In the genomic region with DNA sequence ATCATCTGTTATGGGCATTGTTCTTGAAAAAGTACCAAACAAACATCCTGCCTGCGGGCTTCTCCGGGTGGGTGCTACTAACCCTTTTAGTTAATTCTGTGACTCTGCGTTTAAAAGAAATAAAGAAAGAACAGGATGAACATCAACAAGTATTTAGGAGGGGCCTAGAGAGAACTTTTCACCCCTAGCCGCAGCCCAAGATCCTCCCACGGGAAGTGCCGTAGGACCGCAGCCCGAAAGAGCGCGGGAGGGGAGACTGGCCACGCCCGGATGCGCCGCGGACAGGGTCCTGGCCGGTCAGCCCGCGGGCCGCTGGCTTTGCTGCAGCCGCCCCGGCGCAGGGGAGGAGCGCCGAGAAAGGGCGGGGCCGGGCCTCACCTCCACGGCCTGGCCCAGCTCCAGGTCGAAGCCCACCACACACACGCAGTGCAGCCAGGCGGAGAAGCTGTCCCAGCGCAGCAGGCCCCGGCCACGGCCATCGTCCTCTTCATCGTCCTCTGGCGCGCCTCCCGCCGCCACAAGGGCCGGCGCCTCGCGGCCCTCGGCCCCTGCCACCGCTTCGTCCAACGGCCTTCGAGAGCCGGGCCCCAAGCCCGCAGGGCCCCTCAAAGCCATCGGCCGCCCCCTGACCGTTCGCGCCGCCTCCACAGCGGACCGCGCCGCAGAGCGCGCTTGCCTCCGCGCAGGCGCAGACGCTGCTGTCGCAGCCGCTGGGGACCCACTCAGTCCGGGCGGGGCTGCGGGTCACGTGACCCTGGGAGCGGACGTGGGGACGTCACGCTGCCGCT, we compare ENCODE assay signal across 1 cellular context.
TF ChIP-seq lines count a peak whose summit lies in the region.

A gene with protein sequence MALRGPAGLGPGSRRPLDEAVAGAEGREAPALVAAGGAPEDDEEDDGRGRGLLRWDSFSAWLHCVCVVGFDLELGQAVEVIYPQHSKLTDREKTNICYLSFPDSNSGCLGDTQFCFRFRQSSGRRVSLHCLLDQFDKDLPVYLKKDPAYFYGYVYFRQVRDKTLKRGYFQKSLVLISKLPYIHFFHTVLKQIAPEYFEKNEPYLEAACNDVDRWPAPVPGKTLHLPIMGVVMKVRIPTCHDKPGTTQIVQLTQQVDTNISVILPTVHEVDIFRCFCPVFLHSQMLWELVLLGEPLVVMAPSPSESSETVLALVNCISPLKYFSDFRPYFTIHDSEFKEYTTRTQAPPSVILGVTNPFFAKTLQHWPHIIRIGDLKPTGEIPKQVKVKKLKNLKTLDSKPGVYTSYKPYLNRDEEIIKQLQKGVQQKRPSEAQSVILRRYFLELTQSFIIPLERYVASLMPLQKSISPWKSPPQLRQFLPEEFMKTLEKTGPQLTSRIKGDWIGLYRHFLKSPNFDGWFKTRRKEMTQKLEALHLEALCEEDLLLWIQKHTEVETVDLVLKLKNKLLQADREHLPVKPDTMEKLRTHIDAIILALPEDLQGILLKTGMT (minus strand): TSS at position 674 of the 788 bp plus-strand sequence. CDS start 59 bp downstream, at position 615.

TF ChIP-seq in HepG2, 621 proteins besides CTCF, POLR2A, EP300 and RAD21 (continued from another document and continues in another):
- peak; percentile 66; the same call in 1 of the 2 replicates for TF ChIP-seq ESRRA (CRISPR knock-in tag; IDR thresholded peaks at IDR 0.05; ENCODE audit: low read depth)
- no peak for TF ChIP-seq ZNF572 (CRISPR knock-in tag; IDR thresholded peaks at IDR 0.05)
- 0 out of 2 replicates have a peak, but pooled peaks have one; percentile 24 for TF ChIP-seq MEIS1 (CRISPR knock-in tag; IDR thresholded peaks at IDR 0.05; ENCODE audit: borderline replicate concordance)
- TF ChIP-seq PCBP1 (IDR thresholded peaks at IDR 0.05; ENCODE audit: borderline replicate concordance, low read depth, low read length), result no peak
- peak; percentile 97 for TF ChIP-seq ATF7-NPFF (CRISPR knock-in tag; IDR thresholded peaks at IDR 0.05; ENCODE audit: low read depth)
- no peak for TF ChIP-seq TRIM24 (CRISPR knock-in tag; IDR thresholded peaks at IDR 0.05)
- TF ChIP-seq, protein P1, sequence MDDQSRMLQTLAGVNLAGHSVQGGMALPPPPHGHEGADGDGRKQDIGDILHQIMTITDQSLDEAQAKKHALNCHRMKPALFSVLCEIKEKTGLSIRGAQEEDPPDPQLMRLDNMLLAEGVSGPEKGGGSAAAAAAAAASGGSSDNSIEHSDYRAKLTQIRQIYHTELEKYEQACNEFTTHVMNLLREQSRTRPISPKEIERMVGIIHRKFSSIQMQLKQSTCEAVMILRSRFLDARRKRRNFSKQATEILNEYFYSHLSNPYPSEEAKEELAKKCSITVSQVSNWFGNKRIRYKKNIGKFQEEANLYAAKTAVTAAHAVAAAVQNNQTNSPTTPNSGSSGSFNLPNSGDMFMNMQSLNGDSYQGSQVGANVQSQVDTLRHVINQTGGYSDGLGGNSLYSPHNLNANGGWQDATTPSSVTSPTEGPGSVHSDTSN (CRISPR knock-in tag; IDR thresholded peaks at IDR 0.05; ENCODE audit: borderline replicate concordance), result no peak
- no peak for TF ChIP-seq NR2F2 (IDR thresholded peaks at IDR 0.05; ENCODE audit: borderline replicate concordance, low read depth)
- no peak for TF ChIP-seq SRSF9 (IDR thresholded peaks at IDR 0.05; ENCODE audit: borderline replicate concordance, insufficient read depth, low read depth, low read length, poor library complexity, severe bottlenecking)
- TF ChIP-seq NCOA5 (CRISPR knock-in tag; IDR thresholded peaks at IDR 0.05), result no peak
- no peak for TF ChIP-seq SRSF4 (IDR thresholded peaks at IDR 0.05; ENCODE audit: low read depth, low read length, poor library complexity, severe bottlenecking)
- TF ChIP-seq, protein P2, sequence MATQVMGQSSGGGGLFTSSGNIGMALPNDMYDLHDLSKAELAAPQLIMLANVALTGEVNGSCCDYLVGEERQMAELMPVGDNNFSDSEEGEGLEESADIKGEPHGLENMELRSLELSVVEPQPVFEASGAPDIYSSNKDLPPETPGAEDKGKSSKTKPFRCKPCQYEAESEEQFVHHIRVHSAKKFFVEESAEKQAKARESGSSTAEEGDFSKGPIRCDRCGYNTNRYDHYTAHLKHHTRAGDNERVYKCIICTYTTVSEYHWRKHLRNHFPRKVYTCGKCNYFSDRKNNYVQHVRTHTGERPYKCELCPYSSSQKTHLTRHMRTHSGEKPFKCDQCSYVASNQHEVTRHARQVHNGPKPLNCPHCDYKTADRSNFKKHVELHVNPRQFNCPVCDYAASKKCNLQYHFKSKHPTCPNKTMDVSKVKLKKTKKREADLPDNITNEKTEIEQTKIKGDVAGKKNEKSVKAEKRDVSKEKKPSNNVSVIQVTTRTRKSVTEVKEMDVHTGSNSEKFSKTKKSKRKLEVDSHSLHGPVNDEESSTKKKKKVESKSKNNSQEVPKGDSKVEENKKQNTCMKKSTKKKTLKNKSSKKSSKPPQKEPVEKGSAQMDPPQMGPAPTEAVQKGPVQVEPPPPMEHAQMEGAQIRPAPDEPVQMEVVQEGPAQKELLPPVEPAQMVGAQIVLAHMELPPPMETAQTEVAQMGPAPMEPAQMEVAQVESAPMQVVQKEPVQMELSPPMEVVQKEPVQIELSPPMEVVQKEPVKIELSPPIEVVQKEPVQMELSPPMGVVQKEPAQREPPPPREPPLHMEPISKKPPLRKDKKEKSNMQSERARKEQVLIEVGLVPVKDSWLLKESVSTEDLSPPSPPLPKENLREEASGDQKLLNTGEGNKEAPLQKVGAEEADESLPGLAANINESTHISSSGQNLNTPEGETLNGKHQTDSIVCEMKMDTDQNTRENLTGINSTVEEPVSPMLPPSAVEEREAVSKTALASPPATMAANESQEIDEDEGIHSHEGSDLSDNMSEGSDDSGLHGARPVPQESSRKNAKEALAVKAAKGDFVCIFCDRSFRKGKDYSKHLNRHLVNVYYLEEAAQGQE (IDR thresholded peaks at IDR 0.05; ENCODE audit: borderline replicate concordance in 1 of 2, low read depth in 1 of 2, low read length in 2 of 2), result peak in 1 of 2 experiments; percentile 34; a peak in 1 of 4 replicates
- no peak for TF ChIP-seq TBX3 (IDR thresholded peaks at IDR 0.05; ENCODE audit: borderline replicate concordance)
- no peak for TF ChIP-seq SUZ12 (IDR thresholded peaks at IDR 0.05; ENCODE audit: low read depth, low read length)
- peak; percentile 67; the same call in 1 of the 2 replicates for TF ChIP-seq ZNF441 (CRISPR knock-in tag; IDR thresholded peaks at IDR 0.05; ENCODE audit: borderline replicate concordance)
- peak; percentile 72; the same call in 1 of the 2 replicates for TF ChIP-seq ZZZ3 (CRISPR knock-in tag; IDR thresholded peaks at IDR 0.05; ENCODE audit: borderline replicate concordance)
- TF ChIP-seq, protein P3, sequence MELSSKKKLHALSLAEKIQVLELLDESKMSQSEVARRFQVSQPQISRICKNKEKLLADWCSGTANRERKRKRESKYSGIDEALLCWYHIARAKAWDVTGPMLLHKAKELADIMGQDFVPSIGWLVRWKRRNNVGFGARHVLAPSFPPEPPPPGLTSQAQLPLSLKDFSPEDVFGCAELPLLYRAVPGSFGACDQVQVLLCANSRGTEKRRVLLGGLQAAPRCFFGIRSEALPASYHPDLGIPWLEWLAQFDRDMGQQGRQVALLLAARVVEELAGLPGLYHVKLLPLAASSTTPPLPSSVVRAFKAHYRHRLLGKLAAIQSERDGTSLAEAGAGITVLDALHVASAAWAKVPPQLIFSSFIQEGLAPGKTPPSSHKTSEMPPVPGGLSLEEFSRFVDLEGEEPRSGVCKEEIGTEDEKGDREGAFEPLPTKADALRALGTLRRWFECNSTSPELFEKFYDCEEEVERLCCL (CRISPR knock-in tag; IDR thresholded peaks at IDR 0.05; ENCODE audit: borderline replicate concordance), result no peak
- TF ChIP-seq MAF1 (CRISPR knock-in tag; IDR thresholded peaks at IDR 0.05; ENCODE audit: borderline replicate concordance), result no peak
- TF ChIP-seq, protein P4, sequence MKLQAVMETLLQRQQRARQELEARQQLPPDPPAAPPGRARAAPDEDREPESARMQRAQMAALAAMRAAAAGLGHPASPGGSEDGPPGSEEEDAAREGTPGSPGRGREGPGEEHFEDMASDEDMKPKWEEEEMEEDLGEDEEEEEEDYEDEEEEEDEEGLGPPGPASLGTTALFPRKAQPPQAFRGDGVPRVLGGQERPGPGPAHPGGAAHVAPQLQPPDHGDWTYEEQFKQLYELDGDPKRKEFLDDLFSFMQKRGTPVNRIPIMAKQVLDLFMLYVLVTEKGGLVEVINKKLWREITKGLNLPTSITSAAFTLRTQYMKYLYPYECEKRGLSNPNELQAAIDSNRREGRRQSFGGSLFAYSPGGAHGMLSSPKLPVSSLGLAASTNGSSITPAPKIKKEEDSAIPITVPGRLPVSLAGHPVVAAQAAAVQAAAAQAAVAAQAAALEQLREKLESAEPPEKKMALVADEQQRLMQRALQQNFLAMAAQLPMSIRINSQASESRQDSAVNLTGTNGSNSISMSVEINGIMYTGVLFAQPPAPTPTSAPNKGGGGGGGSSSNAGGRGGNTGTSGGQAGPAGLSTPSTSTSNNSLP (IDR thresholded peaks at IDR 0.05; ENCODE audit: low read depth, low read length), result no peak
- no peak for TF ChIP-seq RFX1 (IDR thresholded peaks at IDR 0.05)
- no peak for TF ChIP-seq FOXK1 (CRISPR knock-in tag; IDR thresholded peaks at IDR 0.05; ENCODE audit: borderline replicate concordance, low read depth)
- TF ChIP-seq, protein P5, sequence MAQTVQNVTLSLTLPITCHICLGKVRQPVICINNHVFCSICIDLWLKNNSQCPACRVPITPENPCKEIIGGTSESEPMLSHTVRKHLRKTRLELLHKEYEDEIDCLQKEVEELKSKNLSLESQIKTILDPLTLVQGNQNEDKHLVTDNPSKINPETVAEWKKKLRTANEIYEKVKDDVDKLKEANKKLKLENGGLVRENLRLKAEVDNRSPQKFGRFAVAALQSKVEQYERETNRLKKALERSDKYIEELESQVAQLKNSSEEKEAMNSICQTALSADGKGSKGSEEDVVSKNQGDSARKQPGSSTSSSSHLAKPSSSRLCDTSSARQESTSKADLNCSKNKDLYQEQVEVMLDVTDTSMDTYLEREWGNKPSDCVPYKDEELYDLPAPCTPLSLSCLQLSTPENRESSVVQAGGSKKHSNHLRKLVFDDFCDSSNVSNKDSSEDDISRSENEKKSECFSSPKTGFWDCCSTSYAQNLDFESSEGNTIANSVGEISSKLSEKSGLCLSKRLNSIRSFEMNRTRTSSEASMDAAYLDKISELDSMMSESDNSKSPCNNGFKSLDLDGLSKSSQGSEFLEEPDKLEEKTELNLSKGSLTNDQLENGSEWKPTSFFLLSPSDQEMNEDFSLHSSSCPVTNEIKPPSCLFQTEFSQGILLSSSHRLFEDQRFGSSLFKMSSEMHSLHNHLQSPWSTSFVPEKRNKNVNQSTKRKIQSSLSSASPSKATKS (CRISPR knock-in tag; IDR thresholded peaks at IDR 0.05), result no peak
- TF ChIP-seq ZNF546 (CRISPR knock-in tag; conservative IDR thresholded peaks at IDR 0.05), result no peak; the same call in 1 of the 2 replicates
- TF ChIP-seq, protein P6, sequence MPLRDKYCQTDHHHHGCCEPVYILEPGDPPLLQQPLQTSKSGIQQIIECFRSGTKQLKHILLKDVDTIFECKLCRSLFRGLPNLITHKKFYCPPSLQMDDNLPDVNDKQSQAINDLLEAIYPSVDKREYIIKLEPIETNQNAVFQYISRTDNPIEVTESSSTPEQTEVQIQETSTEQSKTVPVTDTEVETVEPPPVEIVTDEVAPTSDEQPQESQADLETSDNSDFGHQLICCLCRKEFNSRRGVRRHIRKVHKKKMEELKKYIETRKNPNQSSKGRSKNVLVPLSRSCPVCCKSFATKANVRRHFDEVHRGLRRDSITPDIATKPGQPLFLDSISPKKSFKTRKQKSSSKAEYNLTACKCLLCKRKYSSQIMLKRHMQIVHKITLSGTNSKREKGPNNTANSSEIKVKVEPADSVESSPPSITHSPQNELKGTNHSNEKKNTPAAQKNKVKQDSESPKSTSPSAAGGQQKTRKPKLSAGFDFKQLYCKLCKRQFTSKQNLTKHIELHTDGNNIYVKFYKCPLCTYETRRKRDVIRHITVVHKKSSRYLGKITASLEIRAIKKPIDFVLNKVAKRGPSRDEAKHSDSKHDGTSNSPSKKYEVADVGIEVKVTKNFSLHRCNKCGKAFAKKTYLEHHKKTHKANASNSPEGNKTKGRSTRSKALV (CRISPR knock-in tag; IDR thresholded peaks at IDR 0.05), result no peak
- peak; percentile 10; the same call in 1 of the 2 replicates for TF ChIP-seq GATAD2A (CRISPR knock-in tag; IDR thresholded peaks at IDR 0.05)
- no peak for TF ChIP-seq TBP (CRISPR knock-in tag; IDR thresholded peaks at IDR 0.05)
- TF ChIP-seq, protein P7, sequence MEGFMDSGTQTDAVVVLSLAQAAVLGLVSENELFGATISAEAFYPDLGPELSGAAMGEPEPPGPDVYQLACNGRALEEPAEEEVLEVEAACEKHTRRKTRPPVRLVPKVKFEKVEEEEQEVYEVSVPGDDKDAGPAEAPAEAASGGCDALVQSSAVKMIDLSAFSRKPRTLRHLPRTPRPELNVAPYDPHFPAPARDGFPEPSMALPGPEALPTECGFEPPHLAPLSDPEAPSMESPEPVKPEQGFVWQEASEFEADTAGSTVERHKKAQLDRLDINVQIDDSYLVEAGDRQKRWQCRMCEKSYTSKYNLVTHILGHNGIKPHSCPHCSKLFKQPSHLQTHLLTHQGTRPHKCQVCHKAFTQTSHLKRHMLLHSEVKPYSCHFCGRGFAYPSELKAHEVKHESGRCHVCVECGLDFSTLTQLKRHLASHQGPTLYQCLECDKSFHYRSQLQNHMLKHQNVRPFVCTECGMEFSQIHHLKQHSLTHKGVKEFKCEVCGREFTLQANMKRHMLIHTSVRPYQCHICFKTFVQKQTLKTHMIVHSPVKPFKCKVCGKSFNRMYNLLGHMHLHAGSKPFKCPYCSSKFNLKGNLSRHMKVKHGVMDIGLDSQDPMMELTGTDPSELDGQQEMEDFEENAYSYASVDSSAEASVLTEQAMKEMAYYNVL (CRISPR knock-in tag; IDR thresholded peaks at IDR 0.05; ENCODE audit: borderline replicate concordance), result 0 out of 2 replicates have a peak, but pooled peaks have one; percentile 15
- peak; percentile 28; the same call in 1 of the 2 replicates for TF ChIP-seq TEAD2 (CRISPR knock-in tag; IDR thresholded peaks at IDR 0.05)
- 0 out of 2 replicates have a peak, but pooled peaks have one; percentile 74 for TF ChIP-seq ZSCAN22 (CRISPR knock-in tag; IDR thresholded peaks at IDR 0.05)
- TF ChIP-seq PHF5A (CRISPR knock-in tag; IDR thresholded peaks at IDR 0.05; ENCODE audit: low read depth, unreplicated experiment), result no peak
- TF ChIP-seq, protein P8, sequence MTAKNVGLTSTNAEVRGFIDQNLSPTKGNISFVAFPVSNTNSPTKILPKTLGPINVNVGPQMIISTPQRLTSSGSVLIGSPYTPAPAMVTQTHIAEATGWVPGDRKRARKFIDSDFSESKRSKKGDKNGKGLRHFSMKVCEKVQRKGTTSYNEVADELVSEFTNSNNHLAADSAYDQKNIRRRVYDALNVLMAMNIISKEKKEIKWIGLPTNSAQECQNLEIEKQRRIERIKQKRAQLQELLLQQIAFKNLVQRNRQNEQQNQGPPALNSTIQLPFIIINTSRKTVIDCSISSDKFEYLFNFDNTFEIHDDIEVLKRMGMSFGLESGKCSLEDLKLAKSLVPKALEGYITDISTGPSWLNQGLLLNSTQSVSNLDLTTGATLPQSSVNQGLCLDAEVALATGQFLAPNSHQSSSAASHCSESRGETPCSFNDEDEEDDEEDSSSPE (CRISPR knock-in tag; IDR thresholded peaks at IDR 0.05), result peak; percentile 87
- no peak; the same call in 1 of the 2 replicates for TF ChIP-seq ZNF703 (CRISPR knock-in tag; IDR thresholded peaks at IDR 0.05; ENCODE audit: borderline replicate concordance)
- TF ChIP-seq FOSL2 (CRISPR knock-in tag; IDR thresholded peaks at IDR 0.05), result no peak; the same call in 1 of the 2 replicates
- no peak for TF ChIP-seq ZFP1 (CRISPR knock-in tag; IDR thresholded peaks at IDR 0.05)
- TF ChIP-seq ZNF124 (CRISPR knock-in tag; IDR thresholded peaks at IDR 0.05), result peak; percentile 87; the same call in 1 of the 2 replicates
- TF ChIP-seq, protein P9, sequence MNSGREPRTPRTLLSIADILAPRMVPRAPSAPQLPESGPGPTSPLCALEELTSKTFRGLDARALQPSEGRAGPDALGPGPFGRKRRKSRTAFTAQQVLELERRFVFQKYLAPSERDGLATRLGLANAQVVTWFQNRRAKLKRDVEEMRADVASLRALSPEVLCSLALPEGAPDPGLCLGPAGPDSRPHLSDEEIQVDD (CRISPR knock-in tag; IDR thresholded peaks at IDR 0.05; ENCODE audit: borderline replicate concordance), result peak; percentile 94
